10 cellular contexts compared by ENCODE assay signal in genomic region chr12:31119531-31120211, GRCh38. TPM values are rescaled to one million over a fixed set of nuclear protein-coding genes. Genes with fewer than 3 reads are reported as not detected.
DNase-seq lines count a peak whose midpoint lies in the region; ATAC-seq, FAIRE-seq and TF ChIP-seq lines count a peak whose summit lies in the region.
"Had no signal": no experiment of that assay in that cellular context is flagged by ENCODE, and none has a peak within 500 bp of the region (broad histone marks: within the 10 kb centered on the region; RNA-seq: fewer than 3 reads in every experiment).

No MANE protein-coding gene starts in this region.

- H3K4me1 ChIP-seq in ES-I3 (ENCODE audit: insufficient read depth, low read length) = no peaks in the 10 kb centered on the region
- peaks cover 27% of the 10 kb centered on the region for H3K4me1 ChIP-seq in Panc1 (ENCODE audit: control insufficient read depth, insufficient read depth, low read length)
- H3K4me1 ChIP-seq in esophagus muscularis mucosa = peaks cover 25 to 38% (median 30%) of the 10 kb centered on the region in 4 donors
- H3K4me1 ChIP-seq in trophoblast cell (ENCODE audit: control insufficient read depth in 1 of 2, insufficient read depth in 2 of 2, low read length in 2 of 2) = peaks cover 7 to 16% of the 10 kb centered on the region in 2 experiments

- peak overlapping the region; percentile 54; the same call in 1 of the 2 replicates for H3K9ac ChIP-seq in ES-I3 (ENCODE audit: low read depth, low read length)
- no peak overlapping the region for H3K9ac ChIP-seq in trophoblast cell (ENCODE audit: low read length)

- H2BK120ac ChIP-seq in trophoblast cell (ENCODE audit: insufficient read depth, low read length, poor library complexity) = no peak overlapping the region

- peak overlapping the region; percentile 46 to 74 for H3K4me3 ChIP-seq in Panc1 (ENCODE audit: low read depth in 2 of 2, low read length in 2 of 2)
- H3K4me3 ChIP-seq in esophagus muscularis mucosa = peak overlapping the region in 3 of 4 donors; percentile 43 to 55 (median 43)
- H3K4me3 ChIP-seq in trophoblast cell (ENCODE audit: low read depth, low read length) = no peak overlapping the region

- H4K12ac ChIP-seq in trophoblast cell (ENCODE audit: low read depth, low read length) = no peak overlapping the region

- TF ChIP-seq CTCF in Panc1 (IDR thresholded peaks at IDR 0.05) (no peak), esophagus muscularis mucosa (IDR thresholded peaks at IDR 0.05) (no peak)

- TF ChIP-seq POLR2A in esophagus muscularis mucosa (IDR thresholded peaks at IDR 0.05; ENCODE audit: low read depth) (no peak), GM12892 (IDR thresholded peaks at IDR 0.05; ENCODE audit: low read depth, low read length) (no peak)

- TF ChIP-seq EP300 in esophagus muscularis mucosa (IDR thresholded peaks at IDR 0.05) = no peak

- H3K79me1 ChIP-seq in trophoblast cell (ENCODE audit: low read length) = no peaks in the 10 kb centered on the region

- H3K36me3 ChIP-seq in ES-I3 (ENCODE audit: insufficient read depth, low read length) (no peaks in the 10 kb centered on the region), Panc1 (ENCODE audit: control insufficient read depth, insufficient read depth, low read length) (no peaks in the 10 kb centered on the region), esophagus muscularis mucosa (no peaks in the 10 kb centered on the region), trophoblast cell (ENCODE audit: control insufficient read depth in 1 of 2, insufficient read depth in 2 of 2, low read length in 2 of 2) (no peaks in the 10 kb centered on the region)
- H3K36me3 ChIP-seq: gastroesophageal sphincter had no signal

- intact Hi-C loops in Panc1 (cut with micrococcal nuclease; ENCODE audit: unreplicated experiment) (loop anchor here (5.0 kb wide), 2 partner anchors 58 to 118 kb away; no protein-coding TSS in a partner anchor), esophagus muscularis mucosa (cut with DNase I) (no loop called here)

- in situ Hi-C loops in Panc1 (cut with HindIII; ENCODE audit: low pct_unique_long_range_greater_than_20kb, low sequenced_read_pairs) = no loop called here

- ATAC-seq in Panc1 (no peak), HG02981 (IDR thresholded peaks at IDR 0.05; ENCODE audit: unreplicated experiment) (no peak), HG03139 (IDR thresholded peaks at IDR 0.05; ENCODE audit: unreplicated experiment) (no peak)

- H4K8ac ChIP-seq in trophoblast cell (ENCODE audit: low read depth, low read length) = no peak overlapping the region

- H3K27me3 ChIP-seq in Panc1 (ENCODE audit: control insufficient read depth, insufficient read depth, low read length) (no peaks in the 10 kb centered on the region; the same call in 1 of the 2 replicates), esophagus muscularis mucosa (peaks cover 0 to 40% (median 17%) of the 10 kb centered on the region in 4 donors), trophoblast cell (ENCODE audit: insufficient read depth, low read length) (peaks cover 30% of the 10 kb centered on the region)

- no peak overlapping the region for H3K23ac ChIP-seq in trophoblast cell (ENCODE audit: low read length)

- H3K4me2 ChIP-seq in trophoblast cell (ENCODE audit: low read length) = peak overlapping the region; percentile 81

- no peak for FAIRE-seq in GM12892 (lab: Jason Lieb, UNC)
- FAIRE-seq: colon had no signal

- H3K27ac ChIP-seq in Panc1 (ENCODE audit: low read length) (no peak overlapping the region), esophagus muscularis mucosa (replicated peaks in 1 of 4) (no peak overlapping the region), trophoblast cell (ENCODE audit: low read depth, low read length) (no peak overlapping the region)
- H3K27ac ChIP-seq: gastroesophageal sphincter had no signal

- no peak overlapping the region for H3K18ac ChIP-seq in trophoblast cell (ENCODE audit: low read length)

- H3K79me2 ChIP-seq in trophoblast cell (ENCODE audit: control insufficient read depth, insufficient read depth, low read length, poor library complexity) = no peaks in the 10 kb centered on the region

- WGBS in esophagus muscularis mucosa = 20% methylated on average over 1 of the region's 38 CpGs
- WGBS in trophoblast cell (ENCODE audit: extremely low coverage, insufficient coverage, insufficient read length) = no CpG with 5 or more reads among the region's 38 CpGs

- H2AK5ac ChIP-seq in trophoblast cell (ENCODE audit: low read length) = no peak overlapping the region

- H2AFZ ChIP-seq in trophoblast cell (ENCODE audit: insufficient read depth, low read length, poor library complexity) = no peak overlapping the region

- no peak overlapping the region for H2BK12ac ChIP-seq in trophoblast cell (ENCODE audit: low read length)

- no peak overlapping the region for H3K4ac ChIP-seq in trophoblast cell (ENCODE audit: low read depth, low read length)

- H2BK5ac ChIP-seq in trophoblast cell (ENCODE audit: low read depth, low read length, poor library complexity) = no peak overlapping the region

- DNase-seq in Panc1 (ENCODE audit: low read depth, low spot score) (no peak), esophagus muscularis mucosa (ENCODE audit: extremely low spot score) (no peak), trophoblast cell (no peak), GM12892 (ENCODE audit: insufficient read length) (no peak)
- DNase-seq: KG1 had no signal

- CTCF ChIA-PET in Panc1 (lab: Charles Lee) = no interaction called here

- H3K14ac ChIP-seq in trophoblast cell (ENCODE audit: low read length) = no peak overlapping the region

- no peaks in the 10 kb centered on the region for H3K9me3 ChIP-seq in ES-I3 (ENCODE audit: control insufficient read depth, insufficient read depth, low read length)
- no peaks in the 10 kb centered on the region for H3K9me3 ChIP-seq in Panc1 (ENCODE audit: control insufficient read depth, insufficient read depth, low read depth, low read length)
- H3K9me3 ChIP-seq in esophagus muscularis mucosa = no peaks in the 10 kb centered on the region
- H3K9me3 ChIP-seq in trophoblast cell (ENCODE audit: insufficient read depth, low read depth, low read length) = no peaks in the 10 kb centered on the region
- H3K9me3 ChIP-seq: gastroesophageal sphincter had no signal

- no peak overlapping the region for H4K91ac ChIP-seq in trophoblast cell (ENCODE audit: low read depth, low read length)

- BruUV-seq in Panc1 (replicated peaks; lab: Mats Ljungman, UMichigan) = no TSS peak

- POLR2A ChIA-PET in Panc1 (lab: Charles Lee) = no interaction called here

RNA-seq across cellular contexts. Expression of gene DDX11, which starts 46.0 kb away (rescaled TPM):
- total RNA-seq in Panc1 (2021; ENCODE audit: unreplicated experiment) (96.2 TPM), esophagus muscularis mucosa (10 to 100 TPM in 3 of 4 donors, 1 to 10 TPM in 1; 5.9 to 18.7 (median 12.7) TPM)
- 49.4 TPM for polyA plus RNA-seq in Panc1 (2012; ENCODE audit: insufficient read length)
- 15.4 and 16.0 TPM in 2 replicates for polyA plus RNA-seq in trophoblast cell (2013)
- polyA plus RNA-seq in GM12892 (2012; ENCODE audit: missing spikeins) = 42.2 TPM
